12 cellular contexts compared by ENCODE assay signal in the genomic region with DNA sequence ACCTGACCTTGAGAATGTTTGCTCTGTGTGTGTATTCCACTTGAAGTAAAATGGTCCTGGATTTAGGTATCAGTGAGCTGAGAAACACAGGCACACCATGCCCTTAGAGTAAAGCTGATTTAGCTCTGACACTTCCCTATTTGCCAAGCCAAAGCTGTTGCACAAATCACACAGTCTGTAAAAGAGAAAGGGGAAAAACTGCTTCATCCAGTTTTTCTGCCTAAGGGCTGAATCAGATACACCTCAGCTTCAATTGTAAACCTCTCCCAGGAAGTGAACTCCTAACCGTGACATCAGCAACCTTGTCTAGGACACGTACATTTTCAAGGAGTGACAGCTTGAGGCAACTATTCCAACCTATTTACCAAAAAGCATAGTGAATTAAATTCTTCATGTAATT.
DNase-seq lines count a peak whose midpoint lies in the region; TF ChIP-seq lines count a peak whose summit lies in the region.
"Had no signal": no experiment of that assay in that cellular context is flagged by ENCODE, and none has a peak within 500 bp of the region (broad histone marks: within the 10 kb centered on the region; RNA-seq: fewer than 3 reads in every experiment).

No MANE protein-coding gene starts in this region.

- H3K4me1 Mint-ChIP-seq in progenitor cell of endocrine pancreas (ENCODE audit: low read depth) = peaks cover 35% of the 10 kb centered on the region
- H3K4me1 Mint-ChIP-seq in activated CD4-positive, alpha-beta T cell treated with anti-CD3 and anti-CD28 coated beads, Interleukin-2, amount 10 ng/mL, durations not matched to agents 24 days and 14 days = no peaks in the 10 kb centered on the region
- H3K4me1 Mint-ChIP-seq: CD14-positive monocyte had no signal

- intact Hi-C loops in activated CD4-positive, alpha-beta T cell treated with anti-CD3 and anti-CD28 coated beads, Interleukin-2, amount 10 ng/mL, durations not matched to agents 24 days and 14 days (cut with micrococcal nuclease) = no loop called here

- H3K27me3 Mint-ChIP-seq in progenitor cell of endocrine pancreas = no peaks in the 10 kb centered on the region
- no peaks in the 10 kb centered on the region for H3K27me3 Mint-ChIP-seq in activated CD4-positive, alpha-beta T cell treated with anti-CD3 and anti-CD28 coated beads, Interleukin-2, amount 10 ng/mL, durations not matched to agents 24 days and 14 days

- peaks cover 5% of the 10 kb centered on the region for H3K9me3 Mint-ChIP-seq in progenitor cell of endocrine pancreas (ENCODE audit: low read depth)
- H3K9me3 Mint-ChIP-seq in activated CD4-positive, alpha-beta T cell treated with anti-CD3 and anti-CD28 coated beads, Interleukin-2, amount 10 ng/mL, durations not matched to agents 24 days and 14 days = no peaks in the 10 kb centered on the region
- H3K9me3 Mint-ChIP-seq: CD14-positive monocyte had no signal

- peak overlapping the region; percentile 39 for H3K4me3 Mint-ChIP-seq in progenitor cell of endocrine pancreas (ENCODE audit: low read depth)
- no peak overlapping the region for H3K4me3 Mint-ChIP-seq in activated CD4-positive, alpha-beta T cell treated with anti-CD3 and anti-CD28 coated beads, Interleukin-2, amount 10 ng/mL, durations not matched to agents 24 days and 14 days
- H3K4me3 Mint-ChIP-seq: CD14-positive monocyte had no signal

- H3K4me3 ChIP-seq in epithelial cell of esophagus (ENCODE audit: low read length) = no peak overlapping the region
- H3K4me3 ChIP-seq: tibial nerve had no signal

- TF ChIP-seq CTCF in epithelial cell of esophagus (IDR thresholded peaks at IDR 0.05; ENCODE audit: insufficient read depth, low read depth, low read length, missing control alignments) (no peak), progenitor cell of endocrine pancreas (IDR thresholded peaks at IDR 0.05; ENCODE audit: unreplicated experiment) (no peak)

- peak; percentile 81 for DNase-seq in HPDE6-E6E7 (ENCODE audit: extremely low spot score)
- peak; percentile 63 for DNase-seq in NCI-H510A treated with DMSO at 0.1 percent for 48 hours (lab: John Stamatoyannopoulos, UW)
- peak; percentile 99 for DNase-seq in epithelial cell of esophagus (ENCODE audit: low read depth)
- DNase-seq in progenitor cell of endocrine pancreas (ENCODE audit: low spot score, unreplicated experiment) = peak; percentile 9
- no peak for DNase-seq in activated CD4-positive, alpha-beta T cell treated with anti-CD3 and anti-CD28 coated beads, Interleukin-2, amount 10 ng/mL, durations not matched to agents 24 days and 14 days
- no peak for DNase-seq in G401 (ENCODE audit: low spot score)
- no peak for DNase-seq in anterior cingulate cortex (lab: John Stamatoyannopoulos, UW)
- DNase-seq in pons (ENCODE audit: low spot score) = no peak
- DNase-seq: NCI-H2171, nucleus accumbens had no signal

- H3K27ac Mint-ChIP-seq in progenitor cell of endocrine pancreas = peak overlapping the region; percentile 97
- no peak overlapping the region for H3K27ac Mint-ChIP-seq in activated CD4-positive, alpha-beta T cell treated with anti-CD3 and anti-CD28 coated beads, Interleukin-2, amount 10 ng/mL, durations not matched to agents 24 days and 14 days
- H3K27ac Mint-ChIP-seq: CD14-positive monocyte had no signal

- in situ Hi-C loops in G401 (cut with HindIII; ENCODE audit: low sequenced_read_pairs) = no loop called here

- H3K36me3 Mint-ChIP-seq in progenitor cell of endocrine pancreas (ENCODE audit: insufficient read depth) = peaks cover 11% of the 10 kb centered on the region
- H3K36me3 Mint-ChIP-seq in activated CD4-positive, alpha-beta T cell treated with anti-CD3 and anti-CD28 coated beads, Interleukin-2, amount 10 ng/mL, durations not matched to agents 24 days and 14 days (ENCODE audit: low read depth) = no peaks in the 10 kb centered on the region
- H3K36me3 Mint-ChIP-seq: CD14-positive monocyte had no signal

Comparison
In these comparisons a context has a peak if more than half of its experiments do, and no peak if none do; other contexts are left out.
1. DNase-seq: peak in HPDE6-E6E7 (single experiment), NCI-H510A treated with DMSO at 0.1 percent for 48 hours (single experiment), epithelial cell of esophagus (single experiment) and progenitor cell of endocrine pancreas (single experiment); none in activated CD4-positive, alpha-beta T cell treated with anti-CD3 and anti-CD28 coated beads, Interleukin-2, amount 10 ng/mL, durations not matched to agents 24 days and 14 days (single experiment), G401 (single experiment), anterior cingulate cortex (0 of 58) and pons (single experiment).